9 cellular contexts compared by ENCODE assay signal in genomic region chr11:63489879-63490278, GRCh38. TPM values are rescaled to one million over a fixed set of nuclear protein-coding genes. Genes with fewer than 3 reads are reported as not detected.
DNase-seq lines count a peak whose midpoint lies in the region; ATAC-seq and TF ChIP-seq lines count a peak whose summit lies in the region.
"Had no signal": no experiment of that assay in that cellular context is flagged by ENCODE, and none has a peak within 500 bp of the region (broad histone marks: within the 10 kb centered on the region; RNA-seq: fewer than 3 reads in every experiment).

No MANE protein-coding gene starts in this region.

- H3K27ac ChIP-seq in right atrium auricular region (peak overlapping the region; percentile 59 to 62), left ventricle myocardium inferior (replicated peaks) (no peak overlapping the region), Peyer's patch (peak overlapping the region in 1 of 4 donors; percentile 63)

- H3K4me1 ChIP-seq in right atrium auricular region (peaks cover 0 to 23% of the 10 kb centered on the region in 2 donors), left ventricle myocardium inferior (peaks cover 21% of the 10 kb centered on the region), Peyer's patch (peaks cover 0 to 17% (median 0%) of the 10 kb centered on the region in 4 donors), mucosa of descending colon (ENCODE audit: low read depth) (peaks cover 5% of the 10 kb centered on the region)

- intact Hi-C loops in left ventricle myocardium inferior (cut with micrococcal nuclease) (no loop called here), mucosa of descending colon (cut with DNase I, micrococcal nuclease) (no loop called here)

- no peak for TF ChIP-seq POLR2A in Peyer's patch (IDR thresholded peaks at IDR 0.05)

- no peak for DNase-seq in right atrium auricular region (ENCODE audit: low spot score)
- no peak for DNase-seq in left ventricle myocardium inferior
- peak; percentile 42 for DNase-seq in dermis blood vessel endothelial cell
- DNase-seq in myocyte (ENCODE audit: low read depth) = peak; percentile 97
- DNase-seq in Peyer's patch = no peak
- DNase-seq in mucosa of descending colon = no peak
- no peak for DNase-seq in KBM-7
- DNase-seq in epidermal melanocyte (ENCODE audit: insufficient read length, low spot score) = no peak
- DNase-seq: left ventricle myocardium superior had no signal

- peak overlapping the region in 1 of 2 donors; percentile 55 for H3K4me3 ChIP-seq in right atrium auricular region
- H3K4me3 ChIP-seq in left ventricle myocardium inferior = no peak overlapping the region
- no peak overlapping the region for H3K4me3 ChIP-seq in Peyer's patch
- no peak overlapping the region for H3K4me3 ChIP-seq in mucosa of descending colon

- no peak for ATAC-seq in mucosa of descending colon

- in situ Hi-C loops in KBM-7 (cut with MboI; ENCODE audit: low pct_unique_long_range_greater_than_20kb, low sequenced_read_pairs) = no loop called here

- H3K9me3 ChIP-seq in right atrium auricular region = peaks cover 0 to 5% of the 10 kb centered on the region in 2 donors
- H3K9me3 ChIP-seq in left ventricle myocardium inferior (replicated peaks) = peaks cover 21% of the 10 kb centered on the region
- H3K9me3 ChIP-seq in Peyer's patch = no peaks in the 10 kb centered on the region
- H3K9me3 ChIP-seq in mucosa of descending colon = peaks cover 8% of the 10 kb centered on the region

- no peaks in the 10 kb centered on the region for H3K27me3 ChIP-seq in right atrium auricular region
- H3K27me3 ChIP-seq in left ventricle myocardium inferior (ENCODE audit: low read depth) = peaks cover 3% of the 10 kb centered on the region
- H3K27me3 ChIP-seq in Peyer's patch = no peaks in the 10 kb centered on the region

- H3K36me3 ChIP-seq in right atrium auricular region (no peaks in the 10 kb centered on the region), left ventricle myocardium inferior (no peaks in the 10 kb centered on the region), Peyer's patch (no peaks in the 10 kb centered on the region), mucosa of descending colon (ENCODE audit: low read depth) (no peaks in the 10 kb centered on the region)

- TF ChIP-seq CTCF in right atrium auricular region (IDR thresholded peaks at IDR 0.05) (no peak), left ventricle myocardium inferior (IDR thresholded peaks at IDR 0.05; ENCODE audit: borderline replicate concordance) (no peak), Peyer's patch (IDR thresholded peaks at IDR 0.05) (no peak), mucosa of descending colon (IDR thresholded peaks at IDR 0.05) (no peak)

RNA-seq across cellular contexts. Expression of gene PLAAT5, which starts 1.1 kb away (rescaled TPM):
- total RNA-seq in right atrium auricular region (1 to 10 TPM; 4.0 to 5.3 TPM), left ventricle myocardium inferior (1.4 TPM), dermis blood vessel endothelial cell (not detected in 2 replicates), myocyte (0.52 and 2.8 TPM in 2 replicates), Peyer's patch (1 to 10 TPM in 1 of 4 donors, under 1 TPM in 1, not detected in 2; 0.67 to 3.3 TPM), mucosa of descending colon (1 to 10 TPM in 2 of 3 donors, under 1 TPM in 1; 0.20 to 5.6 (median 1.3) TPM)
- polyA plus RNA-seq in myocyte (2012) = 0.33 TPM

RNA-seq across cellular contexts. Expression of gene LGALS12, which starts 16.0 kb away (rescaled TPM):
- total RNA-seq in right atrium auricular region (1 to 10 TPM in 1 of 2 donors, not detected in 1; 2.9 TPM), left ventricle myocardium inferior (0.25 TPM), dermis blood vessel endothelial cell (not detected in 2 replicates), myocyte (0.08 and 0.16 TPM in 2 replicates), Peyer's patch (under 1 TPM in 1 of 4 donors, not detected in 3; 0.53 TPM), mucosa of descending colon (under 1 TPM; 0.26 to 0.32 (median 0.29) TPM)
- 0.06 TPM for polyA plus RNA-seq in myocyte (2012)

RNA-seq across cellular contexts. Expression of gene PLAAT4, which starts 46.7 kb away (rescaled TPM):
- total RNA-seq in right atrium auricular region = 10 to 100 TPM; 11.3 to 18.2 TPM
- 15.5 TPM for total RNA-seq in left ventricle myocardium inferior
- total RNA-seq in dermis blood vessel endothelial cell = 2.3 and 10.6 TPM in 2 replicates
- total RNA-seq in myocyte = 15.8 and 20.4 TPM in 2 replicates
- polyA plus RNA-seq in myocyte (2012) = 29.2 TPM
- total RNA-seq in Peyer's patch = 100 to 1,000 TPM in 2 of 4 donors, 10 to 100 TPM in 2; 54.5 to 179 (median 93.4) TPM
- 10 to 100 TPM; 57.0 to 99.0 (median 96.7) TPM for total RNA-seq in mucosa of descending colon

Comparison
In these comparisons a context has a peak if more than half of its experiments do, and no peak if none do; other contexts are left out.
1. DNase-seq: peak in dermis blood vessel endothelial cell (single experiment) and myocyte (single experiment); none in right atrium auricular region (single experiment), left ventricle myocardium inferior (single experiment), Peyer's patch (0 of 3), mucosa of descending colon (0 of 3), KBM-7 (single experiment) and epidermal melanocyte (single experiment).